In genomic region chr1:158998781-158999161, GRCh38 we compare ENCODE assay signal across 8 cellular contexts. TPM values are rescaled to one million over a fixed set of nuclear protein-coding genes. Genes with fewer than 3 reads are reported as not detected.
A peak's percentile ranks its signal among the peaks of the same experiment; 100 is the strongest.
DNase-seq lines count a peak whose midpoint lies in the region; ATAC-seq and TF ChIP-seq lines count a peak whose summit lies in the region.

No MANE protein-coding gene starts in this region.

- no peaks in the 10 kb centered on the region for H3K36me3 ChIP-seq in left ventricle myocardium inferior

- H3K9me3 ChIP-seq in left ventricle myocardium inferior (replicated peaks): no peaks in the 10 kb centered on the region

- peak; percentile 11 for DNase-seq in activated naive CD4-positive, alpha-beta T cell treated with Interleukin-2 at 50 U/mL for 16 hours
- no peak for DNase-seq in activated naive CD4-positive, alpha-beta T cell treated with anti-CD3 and anti-CD28 coated beads, Interleukin-2, amount 50 U/mL, for 16 hours
- DNase-seq in NOMO-1 treated with dmso at 0.1 percent for 144 hours (lab: John Stamatoyannopoulos, UW; ENCODE audit: unreplicated experiment): peak; percentile 23
- DNase-seq in amniotic stem cell (lab: John Stamatoyannopoulos, UW): peak; percentile 35
- DNase-seq in left ventricle myocardium inferior: peak; percentile 40
- DNase-seq in posterior vena cava (ENCODE audit: low spot score): peak; percentile 85

- TF ChIP-seq CTCF in left ventricle myocardium inferior (IDR thresholded peaks at IDR 0.05; ENCODE audit: borderline replicate concordance): peak; percentile 92

- H3K4me1 ChIP-seq in left ventricle myocardium inferior: peaks cover 31% of the 10 kb centered on the region

- peak; percentile 50 for ATAC-seq in HG03432 (IDR thresholded peaks at IDR 0.05; ENCODE audit: unreplicated experiment)
- ATAC-seq in HG03457 (IDR thresholded peaks at IDR 0.05; ENCODE audit: unreplicated experiment): no peak

- peaks cover 19% of the 10 kb centered on the region for H3K27me3 ChIP-seq in left ventricle myocardium inferior (ENCODE audit: low read depth)

- peak overlapping the region; percentile 88 for H3K27ac ChIP-seq in left ventricle myocardium inferior (replicated peaks)

- H3K4me3 ChIP-seq in left ventricle myocardium inferior: peak overlapping the region; percentile 61

- intact Hi-C loops in left ventricle myocardium inferior (cut with micrococcal nuclease) (no loop called here), posterior vena cava (cut with DNase I) (no loop called here)

RNA-seq across cellular contexts. Expression of gene IFI16, which starts 10.9 kb away (rescaled TPM):
- 21.9 TPM for total RNA-seq in left ventricle myocardium inferior
- total RNA-seq in posterior vena cava: 10 to 100 TPM; 99.0 to 99.6 TPM
